In the genomic region with DNA sequence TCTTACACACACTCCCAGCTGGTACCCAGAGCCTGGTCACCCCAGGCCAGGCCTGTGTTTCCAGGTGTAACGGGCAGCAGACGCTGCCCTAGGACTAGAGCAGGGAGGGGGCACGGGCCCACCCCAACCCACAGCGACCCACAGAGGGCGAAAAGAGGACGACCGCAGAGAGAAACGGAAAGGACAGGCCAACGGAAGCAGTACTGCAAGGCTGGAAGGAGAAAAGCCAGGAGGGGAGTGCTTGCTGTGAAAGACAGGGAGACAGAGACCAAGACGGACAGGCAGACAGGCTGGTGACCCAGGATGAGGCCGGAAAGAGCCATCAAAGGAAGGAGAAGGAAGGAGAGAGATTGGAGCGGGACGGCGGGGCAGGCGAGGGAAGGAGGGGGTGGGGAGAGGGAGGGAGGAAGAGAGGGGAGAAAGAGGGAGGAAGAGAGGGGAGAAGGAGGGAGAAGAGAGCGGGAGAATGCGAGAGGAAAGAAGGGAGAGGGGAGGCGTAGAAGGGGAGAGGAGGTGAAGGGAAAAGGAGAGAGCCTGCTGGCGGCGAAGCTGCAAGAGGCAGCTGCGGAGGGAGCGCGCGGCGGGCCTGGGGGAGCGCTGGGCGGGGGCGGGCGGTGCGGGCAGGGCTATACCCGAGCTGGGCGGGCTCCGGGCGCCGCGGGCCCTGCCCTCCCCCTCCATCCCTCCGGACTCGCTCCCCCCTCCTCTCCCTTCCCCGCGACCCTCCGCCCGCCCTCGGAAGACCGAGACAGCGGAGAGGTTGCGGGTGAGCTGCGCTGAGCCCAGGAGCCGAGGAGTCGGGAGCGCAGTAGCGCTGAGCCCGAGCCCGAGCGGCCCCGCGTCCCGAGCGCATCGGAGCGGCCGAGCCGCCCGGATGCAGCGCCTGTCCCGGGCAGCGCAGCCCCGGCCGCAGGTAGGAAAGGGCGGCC, we compare ENCODE assay signal across 9 cellular contexts. TPM values are rescaled to one million over a fixed set of nuclear protein-coding genes. Genes with fewer than 3 reads are reported as not detected.
DNase-seq lines count a peak whose midpoint lies in the region; FAIRE-seq and TF ChIP-seq lines count a peak whose summit lies in the region.
"Had no signal": no experiment of that assay in that cellular context is flagged by ENCODE, and none has a peak within 500 bp of the region (broad histone marks: within the 10 kb centered on the region; RNA-seq: fewer than 3 reads in every experiment).

A gene (plus strand): TSS at position 732 of the 929 bp plus-strand sequence. CDS start 24,464 bp downstream, outside the sequence.

- no peak for TF ChIP-seq POLR2A in GM12892 (IDR thresholded peaks at IDR 0.05; ENCODE audit: low read depth, low read length)

- FAIRE-seq in frontal cortex (lab: Jason Lieb, UNC) (no peak), GM12892 (lab: Jason Lieb, UNC) (no peak)

- TF ChIP-seq CTCF in BE2C (IDR thresholded peaks at IDR 0.05; ENCODE audit: low read depth, low read length) = peak; percentile 8; the same call in 1 of the 2 replicates

- H3K9me3 ChIP-seq in BE2C = no peaks in the 10 kb centered on the region

- no peak within 1 kb of the TSS for H3K4me3 ChIP-seq in BE2C (ENCODE audit: low read depth, low read length)

- H3K36me3 ChIP-seq in BE2C = no peaks in the 10 kb centered on the region

- DNase-seq in BE2C (peak; percentile 18), NCI-H82 (lab: John Stamatoyannopoulos, UW) (peak; percentile 44), frontal cortex (ENCODE audit: low spot score in 2 of 2) (peak; percentile 74 to 79), nucleus accumbens (lab: John Stamatoyannopoulos, UW) (peak in 53 of 56 donors; percentile 24 to 86 (median 71)), GM12892 (ENCODE audit: insufficient read length) (no peak), HuH-7 (ENCODE audit: low spot score) (no peak), NCI-H146 (lab: John Stamatoyannopoulos, UW) (no peak)
- DNase-seq in stimulated activated CD4-positive, alpha-beta T cell treated with anti-CD3 and anti-CD28 coated beads, Interleukin-4, amount 100 ng/mL, for 24 hours = no peak
- DNase-seq: stimulated activated CD4-positive, alpha-beta T cell treated with anti-CD3 and anti-CD28 coated beads, Interleukin-4, amount 100 ng/mL, for 1 hour had no signal

- H3K4me1 ChIP-seq in BE2C = no peaks in the 10 kb centered on the region

- peaks cover 22% of the 10 kb centered on the region for H3K27me3 ChIP-seq in BE2C

RNA-seq across cellular contexts. Expression of the gene that starts here (rescaled TPM):
- polyA plus RNA-seq in BE2C (2012; ENCODE audit: insufficient read depth, insufficient read length, low read depth) = 0.25 TPM
- total RNA-seq in frontal cortex = 52.2 TPM
- not detected for polyA plus RNA-seq in GM12892 (2012; ENCODE audit: missing spikeins)

Comparison
In these comparisons a context has a peak if more than half of its experiments do, and no peak if none do; other contexts are left out.
1. DNase-seq: peak in BE2C (single experiment), NCI-H82 (single experiment), frontal cortex (2 of 2) and nucleus accumbens (53 of 56); none in GM12892 (single experiment), HuH-7 (single experiment), NCI-H146 (single experiment) and stimulated activated CD4-positive, alpha-beta T cell treated with anti-CD3 and anti-CD28 coated beads, Interleukin-4, amount 100 ng/mL, for 24 hours (single experiment).